Comparison of ENCODE assay signal across 22 cellular contexts in genomic region chr5:94853122-94853521, GRCh38.
DNase-seq lines count a peak whose midpoint lies in the region; ATAC-seq, FAIRE-seq and TF ChIP-seq lines count a peak whose summit lies in the region.
"Had no signal": no experiment of that assay in that cellular context is flagged by ENCODE, and none has a peak within 500 bp of the region (broad histone marks: within the 10 kb centered on the region; RNA-seq: fewer than 3 reads in every experiment).

No MANE protein-coding gene starts in this region.

- no peak overlapping the region for H3K4me3 Mint-ChIP-seq in nephron progenitor cell
- H3K4me3 Mint-ChIP-seq: CD14-positive monocyte; CD4-positive, alpha-beta memory T cell had no signal

- peaks cover 44% of the 10 kb centered on the region for H3K4me1 ChIP-seq in HUES48 (ENCODE audit: control insufficient read depth, insufficient read depth, low read length)
- H3K4me1 ChIP-seq in OCI-LY1 (ENCODE audit: insufficient read depth, low read length, severe bottlenecking) = peaks cover 72% of the 10 kb centered on the region
- peaks cover 33% of the 10 kb centered on the region for H3K4me1 ChIP-seq in iPS-20b (ENCODE audit: insufficient read depth, low read length)
- no peaks in the 10 kb centered on the region for H3K4me1 ChIP-seq in right lobe of liver
- H3K4me1 ChIP-seq: BLaER1 had no signal

- H2AFZ ChIP-seq in OCI-LY1 (ENCODE audit: low read length) = peak overlapping the region; percentile 88

- WGBS in right lobe of liver (ENCODE audit: insufficient coverage, low coverage, low lambda C conversion rate, missing lambda C conversion rate) = 38% methylated on average over 2 of the region's 2 CpGs

- no peaks in the 10 kb centered on the region for H3K79me2 ChIP-seq in OCI-LY1 (ENCODE audit: insufficient read depth, low read length)

- no peaks in the 10 kb centered on the region for H4K20me1 ChIP-seq in OCI-LY1 (ENCODE audit: insufficient read depth, low read length)
- H4K20me1 ChIP-seq: BLaER1 had no signal

- H3K4me2 ChIP-seq in OCI-LY1 (ENCODE audit: low read length) = no peak overlapping the region
- H3K4me2 ChIP-seq: BLaER1 had no signal

- H3K27ac Mint-ChIP-seq in nephron progenitor cell = no peak overlapping the region
- H3K27ac Mint-ChIP-seq: CD14-positive monocyte; CD4-positive, alpha-beta memory T cell had no signal

- H3K27me3 Mint-ChIP-seq in nephron progenitor cell (ENCODE audit: low read depth, poor library complexity) = peaks cover 5% of the 10 kb centered on the region

- H3K9ac ChIP-seq in HUES48 (ENCODE audit: low read depth, low read length) = no peak overlapping the region
- H3K9ac ChIP-seq in OCI-LY1 (ENCODE audit: low read length) = no peak overlapping the region
- H3K9ac ChIP-seq in iPS-20b (ENCODE audit: low read depth, low read length) = peak overlapping the region; percentile 34; the same call in 1 of the 2 replicates
- H3K9ac ChIP-seq: BLaER1 had no signal

- intact Hi-C loops in right lobe of liver (cut with DNase I) = no loop called here

- no peaks in the 10 kb centered on the region; the same call in 1 of the 2 replicates for H3F3A ChIP-seq in OCI-LY1 (ENCODE audit: insufficient read depth, low read length)

- H3K9me3 ChIP-seq in HUES48 (ENCODE audit: control insufficient read depth, insufficient read depth, low read length) (no peaks in the 10 kb centered on the region), OCI-LY1 (ENCODE audit: low read length) (no peaks in the 10 kb centered on the region), iPS-20b (ENCODE audit: insufficient read depth, low read depth, low read length) (no peaks in the 10 kb centered on the region), right lobe of liver (no peaks in the 10 kb centered on the region)
- H3K9me3 ChIP-seq: BLaER1 had no signal

- no peak for DNase-seq in GM12892 (ENCODE audit: insufficient read length)
- no peak for DNase-seq in right lobe of liver
- DNase-seq in activated T-cell treated with anti-CD3 and anti-CD28 coated beads for 4 hours = no peak
- no peak for DNase-seq in nephron progenitor cell
- DNase-seq: 8988T; Calu3; CD4-positive, alpha-beta memory T cell; DND-41; EL; GOT3; HCEC 1CT; IMR-90 had no signal

- H3K27me3 ChIP-seq in HUES48 (ENCODE audit: control insufficient read depth, insufficient read depth, low read length) (no peaks in the 10 kb centered on the region), OCI-LY1 (ENCODE audit: insufficient read depth, low read length) (no peaks in the 10 kb centered on the region), iPS-20b (ENCODE audit: insufficient read depth, low read length) (no peaks in the 10 kb centered on the region), right lobe of liver (no peaks in the 10 kb centered on the region)
- H3K27me3 ChIP-seq: BLaER1 had no signal

- no peaks in the 10 kb centered on the region for H3K36me3 Mint-ChIP-seq in nephron progenitor cell (ENCODE audit: low read depth)
- H3K36me3 Mint-ChIP-seq: CD4-positive, alpha-beta memory T cell had no signal

- H3K27ac ChIP-seq in HUES48 (ENCODE audit: low read depth, low read length) (peak overlapping the region; percentile 62), OCI-LY1 (ENCODE audit: low read depth, low read length, poor library complexity, severe bottlenecking) (peak overlapping the region; percentile 52), iPS-20b (ENCODE audit: low read length) (peak overlapping the region; percentile 15), right lobe of liver (no peak overlapping the region)
- H3K27ac ChIP-seq: BLaER1 had no signal

- H3K36me3 ChIP-seq in HUES48 (ENCODE audit: control insufficient read depth, insufficient read depth, low read length) (no peaks in the 10 kb centered on the region), OCI-LY1 (ENCODE audit: insufficient read depth, low read length) (no peaks in the 10 kb centered on the region), iPS-20b (ENCODE audit: insufficient read depth, low read depth, low read length) (no peaks in the 10 kb centered on the region), right lobe of liver (no peaks in the 10 kb centered on the region)
- H3K36me3 ChIP-seq: BLaER1 had no signal

- no peak for TF ChIP-seq CTCF in OCI-LY1 (IDR thresholded peaks at IDR 0.05; ENCODE audit: low read length)
- no peak for TF ChIP-seq CTCF in right lobe of liver (IDR thresholded peaks at IDR 0.05)
- TF ChIP-seq CTCF in nephron progenitor cell (IDR thresholded peaks at IDR 0.05) = no peak

- peak; percentile 33 for FAIRE-seq in GM12892 (lab: Jason Lieb, UNC)
- FAIRE-seq: G401.6, GM12891, GM18507, K562 had no signal

- H3K4me3 ChIP-seq in HUES48 (ENCODE audit: low read depth, low read length) = peak overlapping the region; percentile 22
- H3K4me3 ChIP-seq in OCI-LY1 (ENCODE audit: low read depth, low read length, poor library complexity, severe bottlenecking) = no peak overlapping the region
- H3K4me3 ChIP-seq in iPS-20b (ENCODE audit: low read length) = peak overlapping the region; percentile 41
- H3K4me3 ChIP-seq in right lobe of liver = no peak overlapping the region
- H3K4me3 ChIP-seq: BLaER1, K562 had no signal

- ATAC-seq in right lobe of liver (no peak), GM18870 (IDR thresholded peaks at IDR 0.05; ENCODE audit: unreplicated experiment) (no peak)
- ATAC-seq: K562 had no signal

- no peaks in the 10 kb centered on the region for H3K9me2 ChIP-seq in OCI-LY1 (ENCODE audit: low read depth, low read length)

- H3K9me3 Mint-ChIP-seq in nephron progenitor cell = no peaks in the 10 kb centered on the region
- H3K9me3 Mint-ChIP-seq: CD14-positive monocyte; CD4-positive, alpha-beta memory T cell had no signal

- no peak for TF ChIP-seq POLR2A in GM12892 (IDR thresholded peaks at IDR 0.05; ENCODE audit: low read depth, low read length)
- no peak for TF ChIP-seq POLR2A in right lobe of liver (IDR thresholded peaks at IDR 0.05)

- peaks cover 9% of the 10 kb centered on the region for H3K4me1 Mint-ChIP-seq in nephron progenitor cell
- H3K4me1 Mint-ChIP-seq: CD14-positive monocyte had no signal

Comparison
In these comparisons a context has a peak if more than half of its experiments do, and no peak if none do; other contexts are left out.
1. H3K27ac ChIP-seq: peak in HUES48 (single experiment), OCI-LY1 (single experiment) and iPS-20b (single experiment); none in right lobe of liver (0 of 3).
2. H3K4me3 ChIP-seq: peak in HUES48 (single experiment) and iPS-20b (single experiment); none in OCI-LY1 (single experiment) and right lobe of liver (0 of 3).